Comparison of ENCODE assay signal across 1 cellular context in the genomic region with DNA sequence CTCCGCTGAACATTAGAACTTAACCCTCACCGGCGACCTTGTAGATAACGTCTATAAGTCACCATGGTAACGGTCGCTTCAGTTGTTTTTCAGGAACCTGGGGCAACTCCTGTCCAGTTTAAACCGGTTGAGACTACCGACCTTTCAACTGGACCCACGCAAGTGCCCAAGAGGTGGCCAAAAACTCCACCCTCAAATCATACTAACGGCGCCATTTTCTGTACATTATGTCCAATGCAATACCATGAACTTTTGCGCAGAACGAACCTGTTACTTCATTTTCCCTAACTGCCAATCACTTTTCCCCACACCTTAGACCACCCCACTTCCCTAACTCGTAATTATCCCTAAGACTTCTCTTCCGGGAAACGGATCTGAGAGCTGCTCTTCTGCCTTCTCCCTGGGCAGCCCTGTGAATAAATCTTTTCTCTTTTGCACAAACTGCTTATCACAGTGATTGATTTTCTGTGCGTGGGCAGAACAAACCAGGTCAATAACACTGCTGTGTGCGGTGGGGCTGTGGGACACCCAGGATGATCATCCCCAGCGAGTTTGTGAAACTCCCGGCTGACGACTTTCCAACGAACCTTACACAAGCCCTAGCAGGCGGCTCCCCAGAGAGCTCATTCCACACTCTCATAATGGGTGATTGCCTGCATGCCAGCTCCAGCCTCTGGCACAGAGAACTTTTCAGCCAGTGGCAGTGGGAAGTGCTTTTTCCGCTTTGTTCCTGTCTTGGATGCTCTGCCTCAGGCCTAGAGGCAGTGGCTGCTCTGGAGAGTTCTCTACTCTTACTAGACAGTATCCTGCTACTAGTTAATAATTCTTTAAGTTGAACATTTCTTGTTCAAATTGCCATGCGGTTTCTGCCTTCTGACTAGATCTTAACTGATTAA.
A peak's percentile ranks its signal among the peaks of the same experiment; 100 is the strongest.
TF ChIP-seq lines count a peak whose summit lies in the region.

No MANE protein-coding gene starts in this region.

TF ChIP-seq in K562, 482 proteins besides CTCF, POLR2A, EP300 and RAD21 (continued from another document and continues in another):
- TF ChIP-seq, protein P1, sequence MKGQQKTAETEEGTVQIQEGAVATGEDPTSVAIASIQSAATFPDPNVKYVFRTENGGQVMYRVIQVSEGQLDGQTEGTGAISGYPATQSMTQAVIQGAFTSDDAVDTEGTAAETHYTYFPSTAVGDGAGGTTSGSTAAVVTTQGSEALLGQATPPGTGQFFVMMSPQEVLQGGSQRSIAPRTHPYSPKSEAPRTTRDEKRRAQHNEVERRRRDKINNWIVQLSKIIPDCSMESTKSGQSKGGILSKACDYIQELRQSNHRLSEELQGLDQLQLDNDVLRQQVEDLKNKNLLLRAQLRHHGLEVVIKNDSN (CRISPR knock-in tag; IDR thresholded peaks at IDR 0.05) = no peak
- TF ChIP-seq XRCC3 (IDR thresholded peaks at IDR 0.05) = no peak
- TF ChIP-seq, protein P2, sequence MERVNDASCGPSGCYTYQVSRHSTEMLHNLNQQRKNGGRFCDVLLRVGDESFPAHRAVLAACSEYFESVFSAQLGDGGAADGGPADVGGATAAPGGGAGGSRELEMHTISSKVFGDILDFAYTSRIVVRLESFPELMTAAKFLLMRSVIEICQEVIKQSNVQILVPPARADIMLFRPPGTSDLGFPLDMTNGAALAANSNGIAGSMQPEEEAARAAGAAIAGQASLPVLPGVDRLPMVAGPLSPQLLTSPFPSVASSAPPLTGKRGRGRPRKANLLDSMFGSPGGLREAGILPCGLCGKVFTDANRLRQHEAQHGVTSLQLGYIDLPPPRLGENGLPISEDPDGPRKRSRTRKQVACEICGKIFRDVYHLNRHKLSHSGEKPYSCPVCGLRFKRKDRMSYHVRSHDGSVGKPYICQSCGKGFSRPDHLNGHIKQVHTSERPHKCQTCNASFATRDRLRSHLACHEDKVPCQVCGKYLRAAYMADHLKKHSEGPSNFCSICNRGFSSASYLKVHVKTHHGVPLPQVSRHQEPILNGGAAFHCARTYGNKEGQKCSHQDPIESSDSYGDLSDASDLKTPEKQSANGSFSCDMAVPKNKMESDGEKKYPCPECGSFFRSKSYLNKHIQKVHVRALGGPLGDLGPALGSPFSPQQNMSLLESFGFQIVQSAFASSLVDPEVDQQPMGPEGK (CRISPR knock-in tag; IDR thresholded peaks at IDR 0.05; ENCODE audit: borderline replicate concordance) = peak; percentile 81; the same call in 1 of the 2 replicates
- TF ChIP-seq PKNOX1 (IDR thresholded peaks at IDR 0.05) = peak; percentile 83
- TF ChIP-seq RBM39 (optimal IDR thresholded peaks at IDR 0.05; ENCODE audit: low read depth, low read length) = no peak
- TF ChIP-seq ATF2 (CRISPR knock-in tag; IDR thresholded peaks at IDR 0.05) = no peak
- no peak for TF ChIP-seq ID3 (CRISPR knock-in tag; IDR thresholded peaks at IDR 0.05)
- peak; percentile 94 for TF ChIP-seq ID3 (tag; IDR thresholded peaks at IDR 0.05)
- TF ChIP-seq FOXA3 (CRISPR knock-in tag; conservative IDR thresholded peaks at IDR 0.05 in 1 of 2, IDR thresholded peaks at IDR 0.05 in 1 of 2) = no peak; a peak in 1 of 4 replicates
- 0 out of 2 replicates have a peak, but pooled peaks have one; percentile 19 for TF ChIP-seq FOXK1 (CRISPR knock-in tag; IDR thresholded peaks at IDR 0.05; ENCODE audit: borderline replicate concordance)
- TF ChIP-seq, protein P3, sequence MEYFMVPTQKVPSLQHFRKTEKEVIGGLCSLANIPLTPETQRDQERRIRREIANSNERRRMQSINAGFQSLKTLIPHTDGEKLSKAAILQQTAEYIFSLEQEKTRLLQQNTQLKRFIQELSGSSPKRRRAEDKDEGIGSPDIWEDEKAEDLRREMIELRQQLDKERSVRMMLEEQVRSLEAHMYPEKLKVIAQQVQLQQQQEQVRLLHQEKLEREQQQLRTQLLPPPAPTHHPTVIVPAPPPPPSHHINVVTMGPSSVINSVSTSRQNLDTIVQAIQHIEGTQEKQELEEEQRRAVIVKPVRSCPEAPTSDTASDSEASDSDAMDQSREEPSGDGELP (CRISPR knock-in tag; IDR thresholded peaks at IDR 0.05; ENCODE audit: borderline replicate concordance) = no peak
- TF ChIP-seq PHF20 (IDR thresholded peaks at IDR 0.05; ENCODE audit: partially characterized antibody) = no peak
- TF ChIP-seq, protein P4, sequence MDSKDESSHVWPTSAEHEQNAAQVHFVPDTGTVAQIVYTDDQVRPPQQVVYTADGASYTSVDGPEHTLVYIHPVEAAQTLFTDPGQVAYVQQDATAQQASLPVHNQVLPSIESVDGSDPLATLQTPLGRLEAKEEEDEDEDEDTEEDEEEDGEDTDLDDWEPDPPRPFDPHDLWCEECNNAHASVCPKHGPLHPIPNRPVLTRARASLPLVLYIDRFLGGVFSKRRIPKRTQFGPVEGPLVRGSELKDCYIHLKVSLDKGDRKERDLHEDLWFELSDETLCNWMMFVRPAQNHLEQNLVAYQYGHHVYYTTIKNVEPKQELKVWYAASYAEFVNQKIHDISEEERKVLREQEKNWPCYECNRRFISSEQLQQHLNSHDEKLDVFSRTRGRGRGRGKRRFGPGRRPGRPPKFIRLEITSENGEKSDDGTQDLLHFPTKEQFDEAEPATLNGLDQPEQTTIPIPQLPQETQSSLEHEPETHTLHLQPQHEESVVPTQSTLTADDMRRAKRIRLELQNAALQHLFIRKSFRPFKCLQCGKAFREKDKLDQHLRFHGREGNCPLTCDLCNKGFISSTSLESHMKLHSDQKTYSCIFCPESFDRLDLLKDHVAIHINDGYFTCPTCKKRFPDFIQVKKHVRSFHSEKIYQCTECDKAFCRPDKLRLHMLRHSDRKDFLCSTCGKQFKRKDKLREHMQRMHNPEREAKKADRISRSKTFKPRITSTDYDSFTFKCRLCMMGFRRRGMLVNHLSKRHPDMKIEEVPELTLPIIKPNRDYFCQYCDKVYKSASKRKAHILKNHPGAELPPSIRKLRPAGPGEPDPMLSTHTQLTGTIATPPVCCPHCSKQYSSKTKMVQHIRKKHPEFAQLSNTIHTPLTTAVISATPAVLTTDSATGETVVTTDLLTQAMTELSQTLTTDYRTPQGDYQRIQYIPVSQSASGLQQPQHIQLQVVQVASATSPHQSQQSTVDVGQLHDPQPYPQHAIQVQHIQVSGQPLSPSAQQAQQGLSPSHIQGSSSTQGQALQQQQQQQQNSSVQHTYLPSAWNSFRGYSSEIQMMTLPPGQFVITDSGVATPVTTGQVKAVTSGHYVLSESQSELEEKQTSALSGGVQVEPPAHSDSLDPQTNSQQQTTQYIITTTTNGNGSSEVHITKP (IDR thresholded peaks at IDR 0.05; ENCODE audit: partially characterized antibody) = no peak
- TF ChIP-seq GMEB1 (CRISPR knock-in tag; IDR thresholded peaks at IDR 0.05) = peak; percentile 42; the same call in 1 of the 2 replicates
- TF ChIP-seq TAF9B (IDR thresholded peaks at IDR 0.05; ENCODE audit: partially characterized antibody) = no peak
- no peak for TF ChIP-seq NCOA2 (IDR thresholded peaks at IDR 0.05; ENCODE audit: partially characterized antibody in 2 of 2)
- TF ChIP-seq BCL6 (CRISPR knock-in tag; IDR thresholded peaks at IDR 0.05) = no peak; the same call in 1 of the 2 replicates
- no peak for TF ChIP-seq ZNF274 (IDR thresholded peaks at IDR 0.05; ENCODE audit: borderline replicate concordance, low read depth, low read length)
- TF ChIP-seq POLR3A (IDR thresholded peaks at IDR 0.05; ENCODE audit: borderline replicate concordance, extremely low read depth, insufficient read depth, insufficient read length) = no peak
- no peak for TF ChIP-seq ZNF696 (CRISPR knock-in tag; conservative IDR thresholded peaks at IDR 0.05)
- TF ChIP-seq, protein P5, sequence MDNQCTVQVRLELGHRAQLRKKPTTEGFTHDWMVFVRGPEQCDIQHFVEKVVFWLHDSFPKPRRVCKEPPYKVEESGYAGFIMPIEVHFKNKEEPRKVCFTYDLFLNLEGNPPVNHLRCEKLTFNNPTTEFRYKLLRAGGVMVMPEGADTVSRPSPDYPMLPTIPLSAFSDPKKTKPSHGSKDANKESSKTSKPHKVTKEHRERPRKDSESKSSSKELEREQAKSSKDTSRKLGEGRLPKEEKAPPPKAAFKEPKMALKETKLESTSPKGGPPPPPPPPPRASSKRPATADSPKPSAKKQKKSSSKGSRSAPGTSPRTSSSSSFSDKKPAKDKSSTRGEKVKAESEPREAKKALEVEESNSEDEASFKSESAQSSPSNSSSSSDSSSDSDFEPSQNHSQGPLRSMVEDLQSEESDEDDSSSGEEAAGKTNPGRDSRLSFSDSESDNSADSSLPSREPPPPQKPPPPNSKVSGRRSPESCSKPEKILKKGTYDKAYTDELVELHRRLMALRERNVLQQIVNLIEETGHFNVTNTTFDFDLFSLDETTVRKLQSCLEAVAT (IDR thresholded peaks at IDR 0.05) = peak in 1 of 2 experiments; percentile 83; a peak in 1 of 4 replicates
- 0 out of 2 replicates have a peak, but pooled peaks have one; percentile 41 for TF ChIP-seq ZSCAN32 (CRISPR knock-in tag; IDR thresholded peaks at IDR 0.05)
- TF ChIP-seq SMAD2 (IDR thresholded peaks at IDR 0.05; ENCODE audit: low read depth, low read length) = no peak
- no peak for TF ChIP-seq CGGBP1 (CRISPR knock-in tag; IDR thresholded peaks at IDR 0.05)
- TF ChIP-seq, protein P6, sequence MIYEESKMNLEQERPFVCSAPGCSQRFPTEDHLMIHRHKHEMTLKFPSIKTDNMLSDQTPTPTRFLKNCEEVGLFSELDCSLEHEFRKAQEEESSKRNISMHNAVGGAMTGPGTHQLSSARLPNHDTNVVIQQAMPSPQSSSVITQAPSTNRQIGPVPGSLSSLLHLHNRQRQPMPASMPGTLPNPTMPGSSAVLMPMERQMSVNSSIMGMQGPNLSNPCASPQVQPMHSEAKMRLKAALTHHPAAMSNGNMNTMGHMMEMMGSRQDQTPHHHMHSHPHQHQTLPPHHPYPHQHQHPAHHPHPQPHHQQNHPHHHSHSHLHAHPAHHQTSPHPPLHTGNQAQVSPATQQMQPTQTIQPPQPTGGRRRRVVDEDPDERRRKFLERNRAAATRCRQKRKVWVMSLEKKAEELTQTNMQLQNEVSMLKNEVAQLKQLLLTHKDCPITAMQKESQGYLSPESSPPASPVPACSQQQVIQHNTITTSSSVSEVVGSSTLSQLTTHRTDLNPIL (CRISPR knock-in tag; IDR thresholded peaks at IDR 0.05) = no peak
- TF ChIP-seq ZFP1 (CRISPR knock-in tag; IDR thresholded peaks at IDR 0.05) = no peak
- no peak for TF ChIP-seq RFX5 (IDR thresholded peaks at IDR 0.05; ENCODE audit: low read depth, low read length)
- no peak for TF ChIP-seq RBM14 (IDR thresholded peaks at IDR 0.05; ENCODE audit: borderline replicate concordance, insufficient read depth, low read depth, low read length)
- TF ChIP-seq MTA1 (IDR thresholded peaks at IDR 0.05; ENCODE audit: borderline replicate concordance) = peak; percentile 59
- TF ChIP-seq CBX8 (IDR thresholded peaks at IDR 0.05; ENCODE audit: borderline replicate concordance, extremely low read depth, low read depth, low read length, poor library complexity, severe bottlenecking) = no peak
- TF ChIP-seq ZC3H8 (IDR thresholded peaks at IDR 0.05) = no peak
- peak; percentile 88 for TF ChIP-seq TAF7 (tag; IDR thresholded peaks at IDR 0.05)
- no peak for TF ChIP-seq ZNF324 (CRISPR knock-in tag; IDR thresholded peaks at IDR 0.05)
- no peak for TF ChIP-seq PREB (CRISPR knock-in tag; IDR thresholded peaks at IDR 0.05)
- no peak for TF ChIP-seq HES1 (IDR thresholded peaks at IDR 0.05; ENCODE audit: low read depth)
- peak; percentile 93 for TF ChIP-seq ZNF766 (CRISPR knock-in tag; conservative IDR thresholded peaks at IDR 0.05)
- no peak for TF ChIP-seq POLR2AphosphoS2 (IDR thresholded peaks at IDR 0.05; ENCODE audit: low read length)
- TF ChIP-seq NFATC3 (IDR thresholded peaks at IDR 0.05) = no peak
- no peak for TF ChIP-seq KDM2B (CRISPR knock-in tag; IDR thresholded peaks at IDR 0.05)
